Comparison of ENCODE assay signal across 1 cellular context in genomic region chr3:179260949-179261765, GRCh38.
TF ChIP-seq lines count a peak whose summit lies in the region.

No MANE protein-coding gene starts in this region.

TF ChIP-seq in WTC11, 78 proteins besides CTCF, POLR2A, EP300 and RAD21 (continued from another document and continues in another):
- TF ChIP-seq IRF1 (CRISPR knock-in tag; IDR thresholded peaks at IDR 0.05), result no peak
- TF ChIP-seq JAZF1 (CRISPR knock-in tag; IDR thresholded peaks at IDR 0.05), result no peak
- TF ChIP-seq USF2 (CRISPR knock-in tag; IDR thresholded peaks at IDR 0.05), result no peak
- TF ChIP-seq ZNF532 (CRISPR knock-in tag; IDR thresholded peaks at IDR 0.05; ENCODE audit: borderline replicate concordance), result no peak
- no peak; the same call in 1 of the 2 replicates for TF ChIP-seq E2F4 (CRISPR knock-in tag; IDR thresholded peaks at IDR 0.05; ENCODE audit: borderline replicate concordance, low read depth)
- TF ChIP-seq ZNF219 (CRISPR knock-in tag; IDR thresholded peaks at IDR 0.05; ENCODE audit: borderline replicate concordance), result peak; percentile 69; the same call in 1 of the 2 replicates
- no peak for TF ChIP-seq HMGA2 (CRISPR knock-in tag; IDR thresholded peaks at IDR 0.05)
- TF ChIP-seq FOXP1 (CRISPR knock-in tag; IDR thresholded peaks at IDR 0.05; ENCODE audit: borderline replicate concordance), result peak; percentile 40; the same call in 1 of the 2 replicates
- TF ChIP-seq NFATC4 (CRISPR knock-in tag; IDR thresholded peaks at IDR 0.05), result no peak
- TF ChIP-seq IRF2 (CRISPR knock-in tag; IDR thresholded peaks at IDR 0.05; ENCODE audit: borderline replicate concordance, low read depth), result no peak
- TF ChIP-seq NFYB (CRISPR knock-in tag; conservative IDR thresholded peaks at IDR 0.05; ENCODE audit: low read depth), result no peak
- TF ChIP-seq USF1 (CRISPR knock-in tag; IDR thresholded peaks at IDR 0.05), result no peak
- TF ChIP-seq ZNF317 (CRISPR knock-in tag; IDR thresholded peaks at IDR 0.05; ENCODE audit: borderline replicate concordance, low read depth), result no peak
- TF ChIP-seq PREB (CRISPR knock-in tag; IDR thresholded peaks at IDR 0.05; ENCODE audit: borderline replicate concordance), result no peak
- no peak for TF ChIP-seq ZMAT4 (CRISPR knock-in tag; IDR thresholded peaks at IDR 0.05)
- no peak for TF ChIP-seq ESRRA (CRISPR knock-in tag; IDR thresholded peaks at IDR 0.05; ENCODE audit: borderline replicate concordance)
- 0 out of 2 replicates have a peak, but pooled peaks have one; percentile 23 for TF ChIP-seq ZNF396 (CRISPR knock-in tag; IDR thresholded peaks at IDR 0.05; ENCODE audit: borderline replicate concordance)
- no peak for TF ChIP-seq STAT6 (CRISPR knock-in tag; conservative IDR thresholded peaks at IDR 0.05; ENCODE audit: low read depth)
- 0 out of 2 replicates have a peak, but pooled peaks have one; percentile 60 for TF ChIP-seq HMGXB4 (CRISPR knock-in tag; IDR thresholded peaks at IDR 0.05)
- TF ChIP-seq ATF1 (CRISPR knock-in tag; IDR thresholded peaks at IDR 0.05), result no peak
- TF ChIP-seq ATF6 (CRISPR knock-in tag; IDR thresholded peaks at IDR 0.05), result no peak
- no peak for TF ChIP-seq ATF3 (CRISPR knock-in tag; conservative IDR thresholded peaks at IDR 0.05)
- no peak for TF ChIP-seq GTF2I (CRISPR knock-in tag; conservative IDR thresholded peaks at IDR 0.05)
- TF ChIP-seq FOXK1 (CRISPR knock-in tag; IDR thresholded peaks at IDR 0.05), result no peak
- no peak for TF ChIP-seq NR1H2 (CRISPR knock-in tag; IDR thresholded peaks at IDR 0.05)
- 0 out of 2 replicates have a peak, but pooled peaks have one; percentile 35 for TF ChIP-seq CREM (CRISPR knock-in tag; IDR thresholded peaks at IDR 0.05)
- no peak for TF ChIP-seq SMAD4 (CRISPR knock-in tag; IDR thresholded peaks at IDR 0.05)
- TF ChIP-seq MLX (CRISPR knock-in tag; IDR thresholded peaks at IDR 0.05), result no peak; the same call in 1 of the 2 replicates
- TF ChIP-seq ZBTB21 (CRISPR knock-in tag; IDR thresholded peaks at IDR 0.05; ENCODE audit: borderline replicate concordance), result no peak
- TF ChIP-seq ZNF425 (CRISPR knock-in tag; conservative IDR thresholded peaks at IDR 0.05), result no peak
- TF ChIP-seq ZNF263 (CRISPR knock-in tag; IDR thresholded peaks at IDR 0.05; ENCODE audit: low read depth), result no peak
- peak; percentile 78 for TF ChIP-seq FOXP4 (CRISPR knock-in tag; IDR thresholded peaks at IDR 0.05)
- TF ChIP-seq FOXJ3 (CRISPR knock-in tag; IDR thresholded peaks at IDR 0.05; ENCODE audit: borderline replicate concordance), result no peak
- TF ChIP-seq SOX15 (CRISPR knock-in tag; IDR thresholded peaks at IDR 0.05), result no peak
